ENCODE assay signal across 1 cellular context in the genomic region with DNA sequence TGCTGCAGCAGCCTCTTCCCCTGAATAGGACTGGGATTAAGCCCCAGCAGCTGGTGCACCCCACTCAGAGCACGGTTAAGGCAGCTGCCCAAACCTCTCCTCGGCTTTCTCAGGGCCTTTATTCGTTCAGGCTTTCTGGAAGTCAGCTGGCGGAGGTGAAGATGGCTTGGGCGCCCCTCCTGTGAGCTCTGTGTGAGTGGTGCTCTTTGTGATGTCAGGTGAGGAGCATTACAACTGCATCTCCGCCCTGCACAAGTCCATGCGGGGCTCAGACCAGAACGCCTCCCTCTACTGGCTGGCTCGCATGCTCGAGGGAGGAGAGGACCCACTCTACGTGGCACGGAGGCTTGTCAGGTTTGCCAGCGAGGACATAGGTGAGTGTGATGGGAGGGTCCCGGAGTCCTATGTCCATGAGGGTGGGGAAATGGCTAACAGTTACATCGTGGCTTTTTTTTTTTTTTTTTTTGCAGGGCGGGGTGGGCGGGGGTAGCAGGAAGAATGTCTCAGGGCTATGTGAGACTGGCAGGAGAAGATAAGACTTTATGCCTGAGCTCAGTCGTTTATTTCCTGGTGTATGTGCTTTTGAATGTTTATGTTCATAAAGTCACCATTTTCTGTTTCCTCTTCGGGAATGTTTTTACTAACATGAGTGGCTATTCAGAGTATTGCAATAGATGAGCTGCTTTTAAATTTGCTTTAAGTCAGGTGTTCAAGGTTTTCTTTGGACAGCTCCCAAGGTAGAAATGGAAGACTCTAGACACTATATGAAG.
TF ChIP-seq lines count a peak whose summit lies in the region.

No MANE protein-coding gene starts in this region.

TF ChIP-seq in GM23338, 12 proteins besides CTCF, POLR2A, EP300 and RAD21:
- TF ChIP-seq, protein P1, sequence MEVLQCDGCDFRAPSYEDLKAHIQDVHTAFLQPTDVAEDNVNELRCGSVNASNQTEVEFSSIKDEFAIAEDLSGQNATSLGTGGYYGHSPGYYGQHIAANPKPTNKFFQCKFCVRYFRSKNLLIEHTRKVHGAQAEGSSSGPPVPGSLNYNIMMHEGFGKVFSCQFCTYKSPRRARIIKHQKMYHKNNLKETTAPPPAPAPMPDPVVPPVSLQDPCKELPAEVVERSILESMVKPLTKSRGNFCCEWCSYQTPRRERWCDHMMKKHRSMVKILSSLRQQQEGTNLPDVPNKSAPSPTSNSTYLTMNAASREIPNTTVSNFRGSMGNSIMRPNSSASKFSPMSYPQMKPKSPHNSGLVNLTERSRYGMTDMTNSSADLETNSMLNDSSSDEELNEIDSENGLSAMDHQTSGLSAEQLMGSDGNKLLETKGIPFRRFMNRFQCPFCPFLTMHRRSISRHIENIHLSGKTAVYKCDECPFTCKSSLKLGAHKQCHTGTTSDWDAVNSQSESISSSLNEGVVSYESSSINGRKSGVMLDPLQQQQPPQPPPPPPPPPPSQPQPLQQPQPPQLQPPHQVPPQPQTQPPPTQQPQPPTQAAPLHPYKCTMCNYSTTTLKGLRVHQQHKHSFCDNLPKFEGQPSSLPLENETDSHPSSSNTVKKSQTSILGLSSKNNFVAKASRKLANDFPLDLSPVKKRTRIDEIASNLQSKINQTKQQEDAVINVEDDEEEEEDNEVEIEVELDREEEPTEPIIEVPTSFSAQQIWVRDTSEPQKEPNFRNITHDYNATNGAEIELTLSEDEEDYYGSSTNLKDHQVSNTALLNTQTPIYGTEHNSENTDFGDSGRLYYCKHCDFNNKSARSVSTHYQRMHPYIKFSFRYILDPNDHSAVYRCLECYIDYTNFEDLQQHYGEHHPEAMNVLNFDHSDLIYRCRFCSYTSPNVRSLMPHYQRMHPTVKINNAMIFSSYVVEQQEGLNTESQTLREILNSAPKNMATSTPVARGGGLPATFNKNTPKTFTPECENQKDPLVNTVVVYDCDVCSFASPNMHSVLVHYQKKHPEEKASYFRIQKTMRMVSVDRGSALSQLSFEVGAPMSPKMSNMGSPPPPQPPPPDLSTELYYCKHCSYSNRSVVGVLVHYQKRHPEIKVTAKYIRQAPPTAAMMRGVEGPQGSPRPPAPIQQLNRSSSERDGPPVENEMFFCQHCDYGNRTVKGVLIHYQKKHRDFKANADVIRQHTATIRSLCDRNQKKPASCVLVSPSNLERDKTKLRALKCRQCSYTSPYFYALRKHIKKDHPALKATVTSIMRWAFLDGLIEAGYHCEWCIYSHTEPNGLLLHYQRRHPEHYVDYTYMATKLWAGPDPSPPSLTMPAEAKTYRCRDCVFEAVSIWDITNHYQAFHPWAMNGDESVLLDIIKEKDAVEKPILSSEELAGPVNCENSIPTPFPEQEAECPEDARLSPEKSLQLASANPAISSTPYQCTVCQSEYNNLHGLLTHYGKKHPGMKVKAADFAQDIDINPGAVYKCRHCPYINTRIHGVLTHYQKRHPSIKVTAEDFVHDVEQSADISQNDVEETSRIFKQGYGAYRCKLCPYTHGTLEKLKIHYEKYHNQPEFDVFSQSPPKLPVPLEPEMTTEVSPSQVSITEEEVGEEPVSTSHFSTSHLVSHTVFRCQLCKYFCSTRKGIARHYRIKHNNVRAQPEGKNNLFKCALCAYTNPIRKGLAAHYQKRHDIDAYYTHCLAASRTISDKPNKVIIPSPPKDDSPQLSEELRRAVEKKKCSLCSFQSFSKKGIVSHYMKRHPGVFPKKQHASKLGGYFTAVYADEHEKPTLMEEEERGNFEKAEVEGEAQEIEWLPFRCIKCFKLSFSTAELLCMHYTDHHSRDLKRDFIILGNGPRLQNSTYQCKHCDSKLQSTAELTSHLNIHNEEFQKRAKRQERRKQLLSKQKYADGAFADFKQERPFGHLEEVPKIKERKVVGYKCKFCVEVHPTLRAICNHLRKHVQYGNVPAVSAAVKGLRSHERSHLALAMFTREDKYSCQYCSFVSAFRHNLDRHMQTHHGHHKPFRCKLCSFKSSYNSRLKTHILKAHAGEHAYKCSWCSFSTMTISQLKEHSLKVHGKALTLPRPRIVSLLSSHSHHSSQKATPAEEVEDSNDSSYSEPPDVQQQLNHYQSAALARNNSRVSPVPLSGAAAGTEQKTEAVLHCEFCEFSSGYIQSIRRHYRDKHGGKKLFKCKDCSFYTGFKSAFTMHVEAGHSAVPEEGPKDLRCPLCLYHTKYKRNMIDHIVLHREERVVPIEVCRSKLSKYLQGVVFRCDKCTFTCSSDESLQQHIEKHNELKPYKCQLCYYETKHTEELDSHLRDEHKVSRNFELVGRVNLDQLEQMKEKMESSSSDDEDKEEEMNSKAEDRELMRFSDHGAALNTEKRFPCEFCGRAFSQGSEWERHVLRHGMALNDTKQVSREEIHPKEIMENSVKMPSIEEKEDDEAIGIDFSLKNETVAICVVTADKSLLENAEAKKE (CRISPR knock-in tag; IDR thresholded peaks at IDR 0.05), result no peak
- TF ChIP-seq EZH2phosphoT487 (IDR thresholded peaks at IDR 0.05; ENCODE audit: unreplicated experiment) (no peak), NANOG (IDR thresholded peaks at IDR 0.05; ENCODE audit: borderline replicate concordance) (no peak), CREB1 (CRISPR knock-in tag; IDR thresholded peaks at IDR 0.05; ENCODE audit: low read depth) (no peak), ETS1 (IDR thresholded peaks at IDR 0.05) (no peak), POLR2AphosphoS5 (IDR thresholded peaks at IDR 0.05; ENCODE audit: low read depth) (no peak), ZNF114 (CRISPR knock-in tag; IDR thresholded peaks at IDR 0.05) (no peak), JUNB (IDR thresholded peaks at IDR 0.05; ENCODE audit: unreplicated experiment) (no peak), EZH2 (IDR thresholded peaks at IDR 0.05; ENCODE audit: low read depth, unreplicated experiment) (no peak), STAT1 (IDR thresholded peaks at IDR 0.05; ENCODE audit: unreplicated experiment) (no peak)
